Comparison of ENCODE assay signal across 3 cellular contexts in the genomic region with DNA sequence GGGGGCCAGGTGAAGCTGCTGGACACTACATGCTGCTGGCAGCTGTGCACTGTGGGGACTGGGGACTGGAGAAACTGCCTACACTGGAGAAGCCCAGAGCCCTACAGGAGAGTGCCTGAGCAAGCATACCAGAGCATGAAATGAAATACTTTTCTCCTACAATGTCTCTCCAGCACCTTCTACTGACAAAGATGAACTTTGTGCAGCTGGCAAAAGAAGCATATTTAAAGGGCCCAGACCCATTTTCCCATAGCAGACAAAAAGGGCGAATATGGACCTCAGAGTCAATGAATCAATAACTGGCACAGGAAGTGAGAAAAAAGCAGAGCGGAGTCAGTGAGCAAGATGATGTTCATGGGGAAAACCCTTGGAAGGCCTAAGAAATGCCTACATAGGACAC.
TF ChIP-seq lines count a peak whose summit lies in the region.

No MANE protein-coding gene starts in this region.

TF ChIP-seq in HEK293, 187 proteins besides CTCF, POLR2A, EP300 and RAD21:
- TF ChIP-seq ZNF596 (tag by site-specific recombination; IDR thresholded peaks at IDR 0.05) (no peak), SETDB1 (IDR thresholded peaks at IDR 0.05; ENCODE audit: insufficient read length, low read length) (peak; percentile 85), ZNF433 (tag by site-specific recombination; IDR thresholded peaks at IDR 0.05; ENCODE audit: low read depth) (no peak)

TF ChIP-seq in GM12878, 131 proteins besides CTCF, POLR2A, EP300 and RAD21:
- TF ChIP-seq SUZ12 (IDR thresholded peaks at IDR 0.05; ENCODE audit: unreplicated experiment) (no peak), CREM (IDR thresholded peaks at IDR 0.05; ENCODE audit: low read depth) (no peak), POLR2AphosphoS5 (IDR thresholded peaks at IDR 0.05; ENCODE audit: low read length) (no peak), KDM1A (IDR thresholded peaks at IDR 0.05; ENCODE audit: borderline replicate concordance) (no peak)
- TF ChIP-seq, protein P1, sequence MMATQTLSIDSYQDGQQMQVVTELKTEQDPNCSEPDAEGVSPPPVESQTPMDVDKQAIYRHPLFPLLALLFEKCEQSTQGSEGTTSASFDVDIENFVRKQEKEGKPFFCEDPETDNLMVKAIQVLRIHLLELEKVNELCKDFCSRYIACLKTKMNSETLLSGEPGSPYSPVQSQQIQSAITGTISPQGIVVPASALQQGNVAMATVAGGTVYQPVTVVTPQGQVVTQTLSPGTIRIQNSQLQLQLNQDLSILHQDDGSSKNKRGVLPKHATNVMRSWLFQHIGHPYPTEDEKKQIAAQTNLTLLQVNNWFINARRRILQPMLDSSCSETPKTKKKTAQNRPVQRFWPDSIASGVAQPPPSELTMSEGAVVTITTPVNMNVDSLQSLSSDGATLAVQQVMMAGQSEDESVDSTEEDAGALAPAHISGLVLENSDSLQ (IDR thresholded peaks at IDR 0.05), result no peak

TF ChIP-seq in HepG2, 621 proteins besides CTCF, POLR2A, EP300 and RAD21:
- TF ChIP-seq, protein P2, sequence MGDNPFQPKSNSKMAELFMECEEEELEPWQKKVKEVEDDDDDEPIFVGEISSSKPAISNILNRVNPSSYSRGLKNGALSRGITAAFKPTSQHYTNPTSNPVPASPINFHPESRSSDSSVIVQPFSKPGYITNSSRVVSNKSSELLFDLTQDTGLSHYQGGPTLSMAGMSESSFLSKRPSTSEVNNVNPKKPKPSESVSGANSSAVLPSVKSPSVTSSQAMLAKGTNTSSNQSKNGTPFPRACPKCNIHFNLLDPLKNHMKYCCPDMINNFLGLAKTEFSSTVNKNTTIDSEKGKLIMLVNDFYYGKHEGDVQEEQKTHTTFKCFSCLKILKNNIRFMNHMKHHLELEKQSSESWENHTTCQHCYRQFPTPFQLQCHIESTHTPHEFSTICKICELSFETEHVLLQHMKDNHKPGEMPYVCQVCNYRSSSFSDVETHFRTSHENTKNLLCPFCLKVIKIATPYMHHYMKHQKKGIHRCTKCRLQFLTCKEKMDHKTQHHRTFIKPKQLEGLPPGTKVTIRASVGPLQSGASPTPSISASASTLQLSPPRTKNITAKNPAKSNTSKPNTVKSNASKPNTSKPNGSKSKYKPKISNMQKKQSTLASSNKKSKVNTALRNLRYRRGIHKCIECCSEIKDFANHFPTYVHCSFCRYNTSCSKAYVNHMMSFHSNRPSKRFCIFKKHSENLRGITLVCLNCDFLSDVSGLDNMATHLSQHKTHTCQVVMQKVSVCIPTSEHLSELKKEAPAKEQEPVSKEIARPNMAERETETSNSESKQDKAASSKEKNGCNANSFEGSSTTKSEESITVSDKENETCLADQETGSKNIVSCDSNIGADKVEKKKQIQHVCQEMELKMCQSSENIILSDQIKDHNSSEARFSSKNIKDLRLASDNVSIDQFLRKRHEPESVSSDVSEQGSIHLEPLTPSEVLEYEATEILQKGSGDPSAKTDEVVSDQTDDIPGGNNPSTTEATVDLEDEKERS (CRISPR knock-in tag; IDR thresholded peaks at IDR 0.05), result peak; percentile 84; the same call in 1 of the 2 replicates
- no peak for TF ChIP-seq JARID2 (CRISPR knock-in tag; IDR thresholded peaks at IDR 0.05; ENCODE audit: insufficient replicate concordance)
- TF ChIP-seq, protein P3, sequence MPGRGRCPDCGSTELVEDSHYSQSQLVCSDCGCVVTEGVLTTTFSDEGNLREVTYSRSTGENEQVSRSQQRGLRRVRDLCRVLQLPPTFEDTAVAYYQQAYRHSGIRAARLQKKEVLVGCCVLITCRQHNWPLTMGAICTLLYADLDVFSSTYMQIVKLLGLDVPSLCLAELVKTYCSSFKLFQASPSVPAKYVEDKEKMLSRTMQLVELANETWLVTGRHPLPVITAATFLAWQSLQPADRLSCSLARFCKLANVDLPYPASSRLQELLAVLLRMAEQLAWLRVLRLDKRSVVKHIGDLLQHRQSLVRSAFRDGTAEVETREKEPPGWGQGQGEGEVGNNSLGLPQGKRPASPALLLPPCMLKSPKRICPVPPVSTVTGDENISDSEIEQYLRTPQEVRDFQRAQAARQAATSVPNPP (CRISPR knock-in tag; IDR thresholded peaks at IDR 0.05), result no peak
